10 cellular contexts compared by ENCODE assay signal in the genomic region with DNA sequence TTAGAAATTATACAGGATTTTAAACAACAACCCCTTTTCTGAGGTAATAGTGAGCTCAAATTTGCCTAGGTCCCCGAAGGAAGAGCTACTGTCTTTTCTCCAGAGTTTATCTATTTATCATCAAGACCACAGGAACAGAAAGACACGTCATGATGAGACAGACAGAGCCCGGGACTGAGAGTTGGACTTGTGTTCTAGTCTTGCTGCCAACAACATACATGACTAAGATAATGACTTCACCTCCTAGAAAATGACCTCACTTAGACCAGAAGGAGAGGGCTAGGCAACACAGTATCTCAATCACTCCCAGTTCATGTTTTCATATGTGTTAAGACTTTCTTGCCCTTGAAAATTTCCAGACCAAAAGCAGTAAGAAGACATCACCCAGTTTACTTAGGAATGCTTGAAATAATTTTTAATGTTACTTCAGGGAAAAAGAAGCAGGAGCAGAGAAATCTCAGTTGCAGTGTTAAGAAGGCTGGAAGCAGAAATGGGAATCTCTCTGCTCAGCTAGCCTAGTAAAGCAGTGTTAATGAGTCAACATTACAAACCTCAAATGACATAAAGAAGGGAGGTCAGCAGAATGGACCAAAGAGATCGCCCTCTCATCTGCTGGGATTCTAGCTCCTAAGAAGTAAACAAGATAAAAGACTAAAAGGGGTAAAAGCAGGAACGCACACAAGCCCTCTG. TPM values are rescaled to one million over a fixed set of nuclear protein-coding genes. Genes with fewer than 3 reads are reported as not detected.
DNase-seq lines count a peak whose midpoint lies in the region; ATAC-seq and TF ChIP-seq lines count a peak whose summit lies in the region.
"Had no signal": no experiment of that assay in that cellular context is flagged by ENCODE, and none has a peak within 500 bp of the region (broad histone marks: within the 10 kb centered on the region; RNA-seq: fewer than 3 reads in every experiment).

No MANE protein-coding gene starts in this region.

- no peaks in the 10 kb centered on the region for H3K27me3 Mint-ChIP-seq in H9 (ENCODE audit: low read depth)

- no peak overlapping the region for H3K56ac ChIP-seq in H9 (ENCODE audit: insufficient read length, low read depth, low read length)

- H2BK120ac ChIP-seq in H9 (ENCODE audit: low read depth, low read length, poor library complexity, severe bottlenecking) = no peak overlapping the region

- H2AK5ac ChIP-seq in H9 (ENCODE audit: insufficient read length, low read length) = no peak overlapping the region

- H3K18ac ChIP-seq in H9 (ENCODE audit: insufficient read length, low read depth, low read length) = no peak overlapping the region

- no peak overlapping the region for H4K5ac ChIP-seq in H9 (ENCODE audit: insufficient read length, low read depth, low read length)

- H3K36me3 ChIP-seq in WERI-Rb-1 = no peaks in the 10 kb centered on the region

- no peaks in the 10 kb centered on the region for H3K23me2 ChIP-seq in H9 (ENCODE audit: insufficient read length, low read depth, low read length, poor library complexity, severe bottlenecking)

- H4K8ac ChIP-seq in H9 (replicated peaks; ENCODE audit: insufficient read length, low read depth, low read length) = no peak overlapping the region

- H3K4ac ChIP-seq in H9 (ENCODE audit: low read depth, low read length) = no peak overlapping the region

- H4K91ac ChIP-seq in H9 (ENCODE audit: insufficient read length, low read depth, low read length) = no peak overlapping the region

- no peak overlapping the region for H2BK20ac ChIP-seq in H9 (ENCODE audit: low read depth, low read length, poor library complexity, severe bottlenecking)

- 0 out of 7 replicates have a peak overlapping the region, but pooled peaks of 1 of the 3 experiments have one; percentile 11 for H3K27ac Mint-ChIP-seq in H9

- H3K9me3 ChIP-seq in H9 (ENCODE audit: control insufficient read depth, low read depth, low read length) (no peaks in the 10 kb centered on the region), WERI-Rb-1 (ENCODE audit: severe bottlenecking) (no peaks in the 10 kb centered on the region)

- no peak overlapping the region for H3K27ac ChIP-seq in H9 (ENCODE audit: insufficient read length, low read depth, low read length)
- H3K27ac ChIP-seq in WERI-Rb-1 = no peak overlapping the region

- H3K4me2 ChIP-seq in H9 (ENCODE audit: insufficient read depth, insufficient read length, low read length) = no peak overlapping the region

- peak; percentile 82 for DNase-seq in CD1c-positive myeloid dendritic cell (ENCODE audit: extremely low spot score)
- peak; percentile 91 for DNase-seq in NCI-H226
- DNase-seq in epithelial cell of esophagus (ENCODE audit: low read depth) = peak; percentile 98
- DNase-seq in non-pigmented ciliary epithelial cell (ENCODE audit: low read depth) = peak; percentile 98
- no peak for DNase-seq in H9
- no peak for DNase-seq in activated CD8-positive, alpha-beta memory T cell treated with anti-CD3 and anti-CD28 coated beads, Interleukin-2, amount 50 U/mL, for 48 hours
- no peak for DNase-seq in WERI-Rb-1
- DNase-seq: activated CD4-positive, alpha-beta T cell treated with anti-CD3 and anti-CD28 coated beads, Interleukin-2, amount 50 U/mL, for 48 hours; stimulated activated naive CD8-positive, alpha-beta T cell treated with anti-CD3 and anti-CD28 coated beads, Interleukin-15, Interleukin-2, amounts not matched to agents 100 U/mL and 50 U/mL, for 24 hours had no signal

- no peaks in the 10 kb centered on the region for H3K4me1 ChIP-seq in H9 (ENCODE audit: insufficient read depth, low read length)

- no peak overlapping the region for H2AFZ ChIP-seq in H9 (ENCODE audit: low read length)

- ATAC-seq in GM19455 (IDR thresholded peaks at IDR 0.05; ENCODE audit: unreplicated experiment) = no peak
- ATAC-seq: stimulated activated naive CD8-positive, alpha-beta T cell treated with anti-CD3 and anti-CD28 coated beads, Interleukin-15, Interleukin-2, amounts not matched to agents 100 U/mL and 50 U/mL, for 24 hours had no signal

- peaks cover 16 to 22% of the 10 kb centered on the region in 2 experiments for H3K4me1 Mint-ChIP-seq in H9

- no CpG with 5 or more reads among the region's 5 CpGs for WGBS in H9 (ENCODE audit: extremely low coverage, insufficient read length, low lambda C conversion rate)

- H2BK5ac ChIP-seq in H9 (ENCODE audit: insufficient read length, low read length) = no peak overlapping the region

- H3K9ac ChIP-seq in H9 (ENCODE audit: extremely low read depth, insufficient read length, low read length) = no peak overlapping the region

- no peak overlapping the region for H3K4me3 Mint-ChIP-seq in H9

- H3K14ac ChIP-seq in H9 (ENCODE audit: insufficient read depth, low read length) = no peak overlapping the region

- H4K20me1 ChIP-seq in H9 (ENCODE audit: control insufficient read depth, insufficient read depth, insufficient read length) = no peaks in the 10 kb centered on the region

- H2BK15ac ChIP-seq in H9 (ENCODE audit: low read depth, low read length) = no peak overlapping the region

- no peak overlapping the region for H3T11ph ChIP-seq in H9 (ENCODE audit: low read length)

- TF ChIP-seq CTCF in epithelial cell of esophagus (IDR thresholded peaks at IDR 0.05; ENCODE audit: insufficient read depth, low read depth, low read length, missing control alignments) (no peak), H9 (conservative IDR thresholded peaks at IDR 0.05) (no peak), WERI-Rb-1 (IDR thresholded peaks at IDR 0.05; ENCODE audit: low read depth, low read length) (no peak)

- H3K9me3 Mint-ChIP-seq in H9 = no peaks in the 10 kb centered on the region

- H3K4me3 ChIP-seq in epithelial cell of esophagus (ENCODE audit: low read length) (no peak overlapping the region), WERI-Rb-1 (ENCODE audit: low read depth, low read length) (no peak overlapping the region)

- H3K23ac ChIP-seq in H9 (ENCODE audit: insufficient read length, low read depth, low read length) = no peak overlapping the region

- H3K27me3 ChIP-seq in H9 (ENCODE audit: insufficient read depth, low read length) (no peaks in the 10 kb centered on the region), WERI-Rb-1 (ENCODE audit: insufficient read depth, low read depth, severe bottlenecking) (no peaks in the 10 kb centered on the region)

- H3K36me3 Mint-ChIP-seq in H9 (ENCODE audit: insufficient read depth in 1 of 3, low read depth in 3 of 3) = no peaks in the 10 kb centered on the region

- no peaks in the 10 kb centered on the region for H3K79me1 ChIP-seq in H9 (ENCODE audit: insufficient read depth, low read depth, low read length, poor library complexity, severe bottlenecking)

- H2BK12ac ChIP-seq in H9 (ENCODE audit: insufficient read length, low read depth, low read length) = no peak overlapping the region

- H3K79me2 ChIP-seq in H9 (ENCODE audit: insufficient read depth, low read length) = no peaks in the 10 kb centered on the region

RNA-seq across cellular contexts. Expression of gene PDGFC, which starts 24.9 kb away (rescaled TPM):
- total RNA-seq in H9 (2021) = 3.9 and 4.5 TPM in 2 replicates

Comparison
In these comparisons a context has a peak if more than half of its experiments do, and no peak if none do; other contexts are left out.
1. DNase-seq: peak in CD1c-positive myeloid dendritic cell (single experiment), NCI-H226 (single experiment), epithelial cell of esophagus (single experiment) and non-pigmented ciliary epithelial cell (single experiment); none in H9 (single experiment), activated CD8-positive, alpha-beta memory T cell treated with anti-CD3 and anti-CD28 coated beads, Interleukin-2, amount 50 U/mL, for 48 hours (single experiment) and WERI-Rb-1 (single experiment).